Comparison of ENCODE assay signal across 27 cellular contexts in the genomic region with DNA sequence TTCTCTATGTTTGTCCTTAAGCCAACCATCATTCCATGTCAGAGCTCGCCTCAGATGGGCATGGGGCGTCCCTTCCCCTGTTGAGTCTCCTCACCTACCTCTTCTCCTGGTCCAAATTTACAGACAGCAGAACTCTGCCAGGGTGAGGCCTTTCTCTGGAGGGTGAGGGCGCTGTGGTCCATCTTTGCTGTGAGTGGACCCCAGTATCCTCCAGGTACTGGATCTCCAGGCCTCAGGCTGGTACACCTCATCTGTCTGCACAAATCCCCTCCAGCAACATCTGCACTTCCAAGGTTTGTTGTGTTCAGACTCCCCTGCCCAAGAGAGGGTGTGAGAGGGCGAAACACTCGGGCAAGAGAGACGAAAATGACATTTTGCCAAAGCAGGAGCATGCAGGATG.
DNase-seq lines count a peak whose midpoint lies in the region; ATAC-seq, FAIRE-seq and TF ChIP-seq lines count a peak whose summit lies in the region.
"Had no signal": no experiment of that assay in that cellular context is flagged by ENCODE, and none has a peak within 500 bp of the region (broad histone marks: within the 10 kb centered on the region; RNA-seq: fewer than 3 reads in every experiment).

No MANE protein-coding gene starts in this region.

- H3K27me3 Mint-ChIP-seq in GM23338 (ENCODE audit: insufficient read depth, low read depth, poor library complexity) (peaks cover 9% of the 10 kb centered on the region), endodermal cell (ENCODE audit: insufficient read depth) (peaks cover 3% of the 10 kb centered on the region), osteocyte (ENCODE audit: unreplicated experiment) (peaks cover 67% of the 10 kb centered on the region)
- H3K27me3 Mint-ChIP-seq: CD4-positive, alpha-beta T cell had no signal

- H3K9me2 ChIP-seq in GM23338 (ENCODE audit: insufficient read depth) (no peaks in the 10 kb centered on the region), Loucy (replicated peaks; ENCODE audit: low read depth, low read length) (no peaks in the 10 kb centered on the region)

- H3K36me3 Mint-ChIP-seq in GM23338 (ENCODE audit: low read depth) (no peaks in the 10 kb centered on the region), endodermal cell (ENCODE audit: low read depth) (no peaks in the 10 kb centered on the region), osteocyte (ENCODE audit: unreplicated experiment) (no peaks in the 10 kb centered on the region)

- H3K9ac ChIP-seq in Loucy (ENCODE audit: low read depth, low read length, poor library complexity, severe bottlenecking) (no peak overlapping the region), endodermal cell (ENCODE audit: extremely low read depth, low read length, poor library complexity, severe bottlenecking) (no peak overlapping the region)
- H3K9ac ChIP-seq: BLaER1 had no signal

- H3K27me3 ChIP-seq in GM23338 (ENCODE audit: insufficient read depth) (no peaks in the 10 kb centered on the region), Loucy (ENCODE audit: insufficient read depth, low read length, poor library complexity, severe bottlenecking) (no peaks in the 10 kb centered on the region), endodermal cell (ENCODE audit: control insufficient read depth, insufficient read depth, low read length, poor library complexity, severe bottlenecking) (no peaks in the 10 kb centered on the region)
- H3K27me3 ChIP-seq: BLaER1 had no signal

- WGBS in endodermal cell (ENCODE audit: insufficient coverage in 1 of 2, insufficient read length in 1 of 2), 2 experiments, result 80 to 87% methylated on average over 4 to 6 of the region's 6 CpGs

- H3K4me1 Mint-ChIP-seq in GM23338 (0 out of 3 replicates have a peak, but pooled peaks cover 3% of the 10 kb centered on the region), endodermal cell (no peaks in the 10 kb centered on the region), osteocyte (ENCODE audit: unreplicated experiment) (no peaks in the 10 kb centered on the region)

- H3K27ac Mint-ChIP-seq in GM23338 (no peak overlapping the region), endodermal cell (no peak overlapping the region), osteocyte (ENCODE audit: unreplicated experiment) (no peak overlapping the region)
- H3K27ac Mint-ChIP-seq: CD4-positive, alpha-beta T cell; HFFc6 had no signal

- FAIRE-seq in HTR-8/SVneo (lab: Jason Lieb, UNC), result no peak
- FAIRE-seq: GM12891, GM19239, H54 had no signal

- no peaks in the 10 kb centered on the region for H3K36me3 ChIP-seq in GM23338 (ENCODE audit: insufficient read depth)
- no peaks in the 10 kb centered on the region for H3K36me3 ChIP-seq in Loucy (ENCODE audit: insufficient read depth, low read length)
- no peaks in the 10 kb centered on the region for H3K36me3 ChIP-seq in endodermal cell (ENCODE audit: control insufficient read depth, insufficient read depth, low read length)
- H3K36me3 ChIP-seq: BLaER1, SJSA1 had no signal

- peak; percentile 41 for DNase-seq in GM23338 (ENCODE audit: low spot score)
- DNase-seq in endodermal cell, result no peak
- DNase-seq in osteocyte (ENCODE audit: extremely low spot score, unreplicated experiment), result peak; percentile 59
- no peak for DNase-seq in HTR-8/SVneo (ENCODE audit: insufficient read length, low spot score)
- DNase-seq: CD4-positive, alpha-beta T cell; COR-L47; DMS 273 treated with DMSO at 0.1 percent for 48 hours; DMS79 treated with DMSO at 0.1 percent for 48 hours; HFFc6; KBM-7; NCI-H1105; NCI-H146; NCI-H2029; NCI-H2171; NCI-H345; NCI-H524 treated with DMSO at 0.1 percent for 48 hours; NCI-H82; OCI-M1 had no signal

- no peaks in the 10 kb centered on the region for H3K4me1 ChIP-seq in GM23338 (ENCODE audit: insufficient read depth)
- peaks cover 5% of the 10 kb centered on the region for H3K4me1 ChIP-seq in Loucy (ENCODE audit: insufficient read depth, low read length, poor library complexity, severe bottlenecking)
- H3K4me1 ChIP-seq in endodermal cell (ENCODE audit: control insufficient read depth, insufficient read depth, low read length), result no peaks in the 10 kb centered on the region
- H3K4me1 ChIP-seq: BLaER1, SJSA1 had no signal

- H3K9me3 ChIP-seq in Loucy (ENCODE audit: insufficient read depth, low read depth, low read length) (no peaks in the 10 kb centered on the region), endodermal cell (ENCODE audit: control insufficient read depth, low read length) (no peaks in the 10 kb centered on the region)
- H3K9me3 ChIP-seq: BLaER1, SJSA1 had no signal

- H3K4me2 ChIP-seq in GM23338 (no peak overlapping the region), Loucy (ENCODE audit: low read depth, low read length, poor library complexity, severe bottlenecking) (no peak overlapping the region)
- H3K4me2 ChIP-seq: BLaER1 had no signal

- H3K27ac ChIP-seq in GM23338 (ENCODE audit: low read depth) (no peak overlapping the region), endodermal cell (ENCODE audit: low read depth, low read length) (no peak overlapping the region)
- H3K27ac ChIP-seq: BLaER1, SJSA1 had no signal

- H2AFZ ChIP-seq in GM23338 (no peak overlapping the region), Loucy (ENCODE audit: low read length) (no peak overlapping the region)

- no peaks in the 10 kb centered on the region for H3K79me2 ChIP-seq in GM23338 (replicated peaks; ENCODE audit: insufficient read depth)
- no peaks in the 10 kb centered on the region for H3K79me2 ChIP-seq in Loucy (ENCODE audit: insufficient read depth, low read length)

- H3K9me3 Mint-ChIP-seq in GM23338 (no peaks in the 10 kb centered on the region), endodermal cell (no peaks in the 10 kb centered on the region), osteocyte (ENCODE audit: unreplicated experiment) (no peaks in the 10 kb centered on the region)
- H3K9me3 Mint-ChIP-seq: CD4-positive, alpha-beta T cell; HFFc6 had no signal

- ATAC-seq in GM23338 (peak; percentile 62), GM19023 (IDR thresholded peaks at IDR 0.05; ENCODE audit: unreplicated experiment) (no peak), GM18873 (IDR thresholded peaks at IDR 0.05; ENCODE audit: low FRiP score, unreplicated experiment) (no peak)
- ATAC-seq: Right ventricle myocardium inferior had no signal

- peak; percentile 29 to 63; a peak in 3 of 4 replicates for TF ChIP-seq CTCF in GM23338 (conservative IDR thresholded peaks at IDR 0.05; ENCODE audit: low read depth in 2 of 2)
- peak; percentile 26; the same call in 1 of the 2 replicates for TF ChIP-seq CTCF in Loucy (conservative IDR thresholded peaks at IDR 0.05; ENCODE audit: low read length)
- peak; percentile 48 for TF ChIP-seq CTCF in endodermal cell (conservative IDR thresholded peaks at IDR 0.05)
- no peak for TF ChIP-seq CTCF in osteocyte (IDR thresholded peaks at IDR 0.05)

- H3K4me3 Mint-ChIP-seq in GM23338 (no peak overlapping the region), endodermal cell (no peak overlapping the region), osteocyte (ENCODE audit: unreplicated experiment) (no peak overlapping the region)
- H3K4me3 Mint-ChIP-seq: CD4-positive, alpha-beta T cell; HFFc6 had no signal

- H3K4me3 ChIP-seq in GM23338 (no peak overlapping the region), Loucy (ENCODE audit: low read length, poor library complexity, severe bottlenecking) (no peak overlapping the region), endodermal cell (ENCODE audit: low read length) (no peak overlapping the region)
- H3K4me3 ChIP-seq: BLaER1, SJSA1 had no signal

- H3F3A ChIP-seq in GM23338 (replicated peaks; ENCODE audit: low read depth) (no peaks in the 10 kb centered on the region), Loucy (ENCODE audit: low read depth) (no peaks in the 10 kb centered on the region)

- H4K20me1 ChIP-seq in GM23338 (replicated peaks; ENCODE audit: insufficient read depth), result no peaks in the 10 kb centered on the region
- no peaks in the 10 kb centered on the region for H4K20me1 ChIP-seq in Loucy (ENCODE audit: insufficient read depth, low read length, poor library complexity, severe bottlenecking)
- H4K20me1 ChIP-seq: BLaER1 had no signal

TF ChIP-seq in GM23338, 12 proteins besides CTCF, POLR2A, EP300 and RAD21 (continues in another document):
- TF ChIP-seq NANOG (IDR thresholded peaks at IDR 0.05; ENCODE audit: borderline replicate concordance) (no peak), CREB1 (CRISPR knock-in tag; IDR thresholded peaks at IDR 0.05; ENCODE audit: low read depth) (no peak), POLR2AphosphoS5 (IDR thresholded peaks at IDR 0.05; ENCODE audit: low read depth) (no peak), EZH2phosphoT487 (IDR thresholded peaks at IDR 0.05; ENCODE audit: unreplicated experiment) (no peak), ETS1 (IDR thresholded peaks at IDR 0.05) (no peak), STAT1 (IDR thresholded peaks at IDR 0.05; ENCODE audit: unreplicated experiment) (no peak)

Comparison
In these comparisons a context has a peak if more than half of its experiments do, and no peak if none do; other contexts are left out.
1. DNase-seq: peak in GM23338 (single experiment) and osteocyte (single experiment); none in endodermal cell (single experiment) and HTR-8/SVneo (single experiment).